In the genomic region with DNA sequence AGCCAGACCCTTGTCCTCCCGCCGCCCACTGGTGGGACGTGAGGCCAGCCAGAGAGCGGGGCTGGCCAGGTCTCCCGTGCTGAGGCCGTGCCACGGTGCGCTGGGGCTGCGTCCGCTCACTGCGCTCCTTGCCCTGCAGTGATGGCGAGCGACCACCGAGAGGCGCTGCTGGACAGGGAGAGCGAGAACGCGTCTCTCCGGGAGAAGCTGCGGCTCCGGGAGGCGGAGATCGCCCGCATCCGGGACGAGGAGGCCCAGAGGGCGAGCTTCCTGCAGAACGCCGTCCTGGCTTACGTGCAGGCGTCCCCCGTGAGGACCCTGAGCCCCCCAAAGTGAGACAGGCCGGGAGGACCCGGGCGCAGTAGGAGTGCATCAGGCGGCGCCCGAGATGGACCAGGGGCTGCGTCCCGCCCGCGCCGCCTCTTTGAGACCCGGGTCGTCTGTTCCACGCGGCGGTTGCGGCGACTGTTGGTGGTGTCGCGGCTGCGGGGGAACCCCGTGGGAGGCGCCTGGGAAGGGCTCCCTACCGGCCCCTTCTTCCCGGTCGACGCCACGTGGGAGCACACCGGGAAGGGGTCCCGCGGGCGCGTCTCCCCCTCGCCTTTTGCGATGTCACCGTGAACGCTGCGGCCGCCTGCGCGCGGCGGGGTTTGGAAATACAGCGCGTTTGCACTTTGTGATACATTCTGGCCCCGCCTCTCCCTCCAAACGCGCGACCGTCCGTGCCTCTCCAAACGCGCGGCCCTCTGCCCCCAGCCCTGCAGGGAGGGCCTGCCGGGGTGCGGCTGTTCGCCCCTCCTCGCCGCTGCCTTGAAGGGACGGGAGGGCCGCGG, we compare ENCODE assay signal across 8 cellular contexts. TPM values are rescaled to one million over a fixed set of nuclear protein-coding genes. Genes with fewer than 3 reads are reported as not detected.
DNase-seq lines count a peak whose midpoint lies in the region; ATAC-seq, FAIRE-seq and TF ChIP-seq lines count a peak whose summit lies in the region.

No MANE protein-coding gene starts in this region.

- peaks cover 7% of the 10 kb centered on the region; the same call in 1 of the 2 replicates for H3K23me2 ChIP-seq in H1 (ENCODE audit: low read depth, low read length)

- TF ChIP-seq POLR2A in H1 (IDR thresholded peaks at IDR 0.05; ENCODE audit: control extremely low read depth in 1 of 2, low read depth in 2 of 2, low read length in 2 of 2): 0 out of 3 replicates have a peak, but pooled peaks of 1 of the 2 experiments have one; percentile 38

- DNase-seq in D721Med (ENCODE audit: insufficient read length, low spot score) (peak; percentile 92), NCI-H82 (lab: John Stamatoyannopoulos, UW) (peak; percentile 92), H1 (ENCODE audit: low read depth in 1 of 2, low spot score in 2 of 2) (peak; percentile 70 to 97)
- DNase-seq in activated CD8-positive, alpha-beta memory T cell treated with anti-CD3 and anti-CD28 coated beads for 48 hours (ENCODE audit: low read depth in 2 of 3, low spot score in 2 of 3): peak; percentile 61 to 62 (median 62)
- DNase-seq in stimulated activated CD8-positive, alpha-beta memory T cell treated with anti-CD3 and anti-CD28 coated beads, Interleukin-12 subunit alpha, Interleukin-12 subunit beta, amount 100 ng/mL, for 1 hour (ENCODE audit: low read depth): peak; percentile 67

- peak overlapping the region; percentile 59 for H3K56ac ChIP-seq in H1 (replicated peaks; ENCODE audit: insufficient read length, low read depth, low read length)

- no peak overlapping the region for H4K5ac ChIP-seq in H1 (ENCODE audit: insufficient read length, low read depth, low read length)

- no peaks in the 10 kb centered on the region for H3K27me3 ChIP-seq in H1 (replicated peaks in 1 of 4; ENCODE audit: control insufficient read depth in 3 of 4, extremely low read depth in 1 of 4, insufficient read depth in 3 of 4, low read length in 3 of 4)

- H3K18ac ChIP-seq in H1 (ENCODE audit: extremely low read depth, low read length): no peak overlapping the region; the same call in 1 of the 2 replicates

- no peak overlapping the region for H2BK15ac ChIP-seq in H1 (ENCODE audit: low read length)

- no peak for TF ChIP-seq EP300 in H1 (IDR thresholded peaks at IDR 0.05; ENCODE audit: borderline replicate concordance in 1 of 2, low read depth in 2 of 2, low read length in 2 of 2)

- H3K36me3 ChIP-seq in H1 (ENCODE audit: control insufficient read depth in 2 of 4, insufficient read depth in 4 of 4, low read length in 3 of 4) (no peaks in the 10 kb centered on the region; a peak in 2 of 8 replicates), mesodermal cell (ENCODE audit: control insufficient read depth, insufficient read depth, low read length) (peaks cover 21% of the 10 kb centered on the region)

- FAIRE-seq in D721Med (lab: Jason Lieb, UNC) (no peak), H1 (lab: Jason Lieb, UNC) (no peak)

- peak overlapping the region; percentile 72 for H4K8ac ChIP-seq in H1 (ENCODE audit: extremely low read depth, insufficient read depth, low read length)

- H2BK5ac ChIP-seq in H1 (ENCODE audit: low read depth, low read length): no peak overlapping the region

- H3K27ac ChIP-seq in H1 (ENCODE audit: low read depth, low read length) (no peak overlapping the region), mesodermal cell (ENCODE audit: low read depth, low read length, severe bottlenecking) (peak overlapping the region; percentile 29)

- no peak overlapping the region for H2BK120ac ChIP-seq in H1 (replicated peaks; ENCODE audit: low read depth, low read length)

- peaks cover 0 to 2% of the 10 kb centered on the region in 2 experiments; a peak in 1 of 4 replicates for H3K79me2 ChIP-seq in H1 (ENCODE audit: control insufficient read depth in 1 of 2, insufficient read depth in 2 of 2, low read length in 2 of 2)

- no peaks in the 10 kb centered on the region for H3K9me3 ChIP-seq in H1 (ENCODE audit: insufficient read depth in 2 of 2, low read depth in 1 of 2, low read length in 1 of 2)
- no peaks in the 10 kb centered on the region for H3K9me3 ChIP-seq in mesodermal cell (ENCODE audit: control insufficient read depth, low read length)

- TF ChIP-seq CTCF in D721Med (IDR thresholded peaks at IDR 0.05; ENCODE audit: insufficient read depth, missing control alignments) (peak; percentile 98), H1 (IDR thresholded peaks at IDR 0.05; ENCODE audit: control extremely low read depth in 1 of 3, insufficient read depth in 1 of 3, low read depth in 1 of 3, low read length in 3 of 3) (peak; percentile 96 to 98 (median 97))

- TF ChIP-seq RAD21 in H1 (IDR thresholded peaks at IDR 0.05 in 1 of 2, conservative IDR thresholded peaks at IDR 0.05 in 1 of 2; ENCODE audit: low read depth in 2 of 2, low read length in 2 of 2): peak; percentile 97

- H3K79me1 ChIP-seq in H1 (ENCODE audit: low read depth, low read length): 0 out of 2 replicates have a peak, but pooled peaks cover 3% of the 10 kb centered on the region

- peaks cover 0 to 17% of the 10 kb centered on the region in 2 experiments for H4K20me1 ChIP-seq in H1 (replicated peaks in 1 of 2; ENCODE audit: control insufficient read depth in 1 of 2, insufficient read depth in 2 of 2, low read length in 2 of 2)

- no peak overlapping the region for H4K91ac ChIP-seq in H1 (replicated peaks; ENCODE audit: insufficient read length, low read length)

- CTCF ChIA-PET in H1 (lab: Charles Lee; ENCODE audit: partially characterized antibody): interaction anchor here (0.5 to 3.1 kb wide), 63 partner anchors 8 to 645 kb away, joined by 3 to 40 read pairs (median 4); a partner anchor contains a TSS

- H3K4me3 ChIP-seq in H1 (ENCODE audit: extremely low read depth in 1 of 4, insufficient read depth in 2 of 4, low read depth in 3 of 4, low read length in 4 of 4): peak overlapping the region; percentile 54 to 80 (median 56)
- peak overlapping the region; percentile 50 for H3K4me3 ChIP-seq in mesodermal cell (ENCODE audit: extremely low read depth, insufficient read depth, low read length, poor library complexity, severe bottlenecking)

- peak overlapping the region; percentile 14 for H3K4ac ChIP-seq in H1 (replicated peaks; ENCODE audit: insufficient read length, low read depth, low read length)

- H2AFZ ChIP-seq in H1 (ENCODE audit: low read length): no peak overlapping the region; the same call in 1 of the 2 replicates

- H2BK12ac ChIP-seq in H1 (ENCODE audit: low read depth, low read length): no peak overlapping the region

- H3K4me1 ChIP-seq in H1 (replicated peaks in 1 of 4; ENCODE audit: control insufficient read depth in 3 of 4, insufficient read depth in 4 of 4, low read length in 3 of 4) (peaks cover 0 to 13% (median 2%) of the 10 kb centered on the region in 4 experiments; a peak in 5 of 7 replicates), mesodermal cell (ENCODE audit: control insufficient read depth, insufficient read depth, low read length, poor library complexity, severe bottlenecking) (peaks cover 8% of the 10 kb centered on the region)

- H3K4me2 ChIP-seq in H1 (ENCODE audit: insufficient read depth in 1 of 2, low read depth in 2 of 2, low read length in 2 of 2): peak overlapping the region; percentile 80 to 86

- H3K9ac ChIP-seq in H1 (replicated peaks in 1 of 4; ENCODE audit: extremely low read depth in 1 of 4, low read depth in 3 of 4, low read length in 3 of 4): no peak overlapping the region; a peak in 1 of 7 replicates

- H2AK5ac ChIP-seq in H1 (ENCODE audit: low read depth, low read length): no peak overlapping the region

- ATAC-seq in HG02852 (IDR thresholded peaks at IDR 0.05; ENCODE audit: unreplicated experiment): peak; percentile 42
- no peak for ATAC-seq in GM18511 (IDR thresholded peaks at IDR 0.05; ENCODE audit: unreplicated experiment)

- no peak overlapping the region for H3K14ac ChIP-seq in H1 (ENCODE audit: insufficient read length)

- no peak overlapping the region for H2BK20ac ChIP-seq in H1 (ENCODE audit: low read length)

- no peak overlapping the region for H3K23ac ChIP-seq in H1 (ENCODE audit: insufficient read length)

- POLR2A ChIA-PET in H1 (lab: Charles Lee; ENCODE audit: partially characterized antibody): interaction anchor here (0.6 to 4.9 kb wide), 26 partner anchors 8 to 164 kb away, joined by 3 to 38 read pairs (median 5); a partner anchor contains a TSS

- 4% methylated on average over 80 of the region's 94 CpGs; no CpG with 5 or more reads in 1 of the 2 experiments for WGBS in H1 (ENCODE audit: extremely low coverage in 1 of 2, insufficient coverage in 1 of 2, insufficient read length in 1 of 2, insufficient replicate concordance in 2 of 2, low coverage in 1 of 2, low lambda C conversion rate in 2 of 2, missing lambda C conversion rate in 1 of 2), 2 experiments
- WGBS in mesodermal cell (ENCODE audit: insufficient coverage in 2 of 2), 2 experiments: 1 to 2% methylated on average over 86 to 90 of the region's 94 CpGs

RNA-seq across cellular contexts. Expression of a gene that starts 0.8 kb away (rescaled TPM):
- total RNA-seq in H1 (2021; fragmentation: NEBNext Ultra II Directional; extraction: Animal tissue kit (Norgen Biotek cat#: 25700)): 167 and 177 TPM in 2 replicates
- 299 and 520 TPM in 2 replicates for polyA plus RNA-seq in H1 (2011; rRNA removed)
- polyA plus RNA-seq in H1 (2011; cell fraction: cytosol; rRNA removed): 290 TPM
- polyA plus RNA-seq in H1 (2011; cell fraction: nucleus; rRNA removed): 408 TPM
- 93.2 to 160 TPM (median 150 TPM) in 4 replicates for polyA plus RNA-seq in H1 (2012, experiment 1 of 2)
- 143 TPM for polyA plus RNA-seq in H1 (2012, experiment 2 of 2)
- 141 TPM for polyA plus RNA-seq in H1 (2013, experiment 1 of 2)
- polyA plus RNA-seq in H1 (2013, experiment 2 of 2): 139 TPM
- 54.1 and 62.9 TPM in 2 replicates for polyA minus RNA-seq in H1 (2011; rRNA and poly(A)+ RNA removed)
- 82.6 TPM for polyA minus RNA-seq in H1 (2011; cell fraction: cytosol; rRNA and poly(A)+ RNA removed)
- 83.3 TPM for polyA minus RNA-seq in H1 (2011; cell fraction: nucleus; rRNA and poly(A)+ RNA removed)
- 57.4 TPM for polyA plus RNA-seq in mesodermal cell (2013, experiment 1 of 2)
- 44.7 TPM for polyA plus RNA-seq in mesodermal cell (2013, experiment 2 of 2)

RNA-seq across cellular contexts. Expression of a gene that starts 6.8 kb away (rescaled TPM):
- 96.3 and 110 TPM in 2 replicates for total RNA-seq in H1 (2021; fragmentation: NEBNext Ultra II Directional; extraction: Animal tissue kit (Norgen Biotek cat#: 25700))
- polyA plus RNA-seq in H1 (2011; rRNA removed): 212 and 338 TPM in 2 replicates
- polyA plus RNA-seq in H1 (2011; cell fraction: cytosol; rRNA removed): 163 TPM
- 167 TPM for polyA plus RNA-seq in H1 (2011; cell fraction: nucleus; rRNA removed)
- polyA plus RNA-seq in H1 (2012, experiment 1 of 2): 92.1 to 118 TPM (median 110 TPM) in 4 replicates
- polyA plus RNA-seq in H1 (2012, experiment 2 of 2): 187 TPM
- 57.6 TPM for polyA plus RNA-seq in H1 (2013, experiment 1 of 2)
- polyA plus RNA-seq in H1 (2013, experiment 2 of 2): 58.1 TPM
- 35.5 and 81.7 TPM in 2 replicates for polyA minus RNA-seq in H1 (2011; rRNA and poly(A)+ RNA removed)
- polyA minus RNA-seq in H1 (2011; cell fraction: cytosol; rRNA and poly(A)+ RNA removed): 40.5 TPM
- polyA minus RNA-seq in H1 (2011; cell fraction: nucleus; rRNA and poly(A)+ RNA removed): 31.1 TPM
- 73.2 TPM for polyA plus RNA-seq in mesodermal cell (2013, experiment 1 of 2)
- polyA plus RNA-seq in mesodermal cell (2013, experiment 2 of 2): 60.0 TPM

RNA-seq across cellular contexts. Expression of a gene that starts 7.6 kb away (rescaled TPM):
- 28.2 and 29.0 TPM in 2 replicates for total RNA-seq in H1 (2021; fragmentation: NEBNext Ultra II Directional; extraction: Animal tissue kit (Norgen Biotek cat#: 25700))
- polyA plus RNA-seq in H1 (2011; rRNA removed): 11.5 and 17.3 TPM in 2 replicates
- 23.7 TPM for polyA plus RNA-seq in H1 (2011; cell fraction: cytosol; rRNA removed)
- 96.6 TPM for polyA plus RNA-seq in H1 (2011; cell fraction: nucleus; rRNA removed)
- 15.2 to 25.5 TPM (median 25.4 TPM) in 4 replicates for polyA plus RNA-seq in H1 (2012, experiment 1 of 2)
- polyA plus RNA-seq in H1 (2012, experiment 2 of 2): 17.3 TPM
- 14.7 TPM for polyA plus RNA-seq in H1 (2013, experiment 1 of 2)
- polyA plus RNA-seq in H1 (2013, experiment 2 of 2): 13.4 TPM
- polyA minus RNA-seq in H1 (2011; rRNA and poly(A)+ RNA removed): 7.8 and 8.0 TPM in 2 replicates
- 14.1 TPM for polyA minus RNA-seq in H1 (2011; cell fraction: cytosol; rRNA and poly(A)+ RNA removed)
- 21.5 TPM for polyA minus RNA-seq in H1 (2011; cell fraction: nucleus; rRNA and poly(A)+ RNA removed)
- 10.0 TPM for polyA plus RNA-seq in mesodermal cell (2013, experiment 1 of 2)
- 8.2 TPM for polyA plus RNA-seq in mesodermal cell (2013, experiment 2 of 2)

RNA-seq across cellular contexts. Expression of a gene that starts 8.0 kb away (rescaled TPM):
- 111 and 116 TPM in 2 replicates for total RNA-seq in H1 (2021; fragmentation: NEBNext Ultra II Directional; extraction: Animal tissue kit (Norgen Biotek cat#: 25700))
- 122 and 133 TPM in 2 replicates for polyA plus RNA-seq in H1 (2011; rRNA removed)
- 131 TPM for polyA plus RNA-seq in H1 (2011; cell fraction: cytosol; rRNA removed)
- polyA plus RNA-seq in H1 (2011; cell fraction: nucleus; rRNA removed): 145 TPM
- 94.8 to 140 TPM (median 130 TPM) in 4 replicates for polyA plus RNA-seq in H1 (2012, experiment 1 of 2)
- polyA plus RNA-seq in H1 (2012, experiment 2 of 2): 158 TPM
- 61.6 TPM for polyA plus RNA-seq in H1 (2013, experiment 1 of 2)
- 59.1 TPM for polyA plus RNA-seq in H1 (2013, experiment 2 of 2)
- 21.3 and 26.4 TPM in 2 replicates for polyA minus RNA-seq in H1 (2011; rRNA and poly(A)+ RNA removed)
- polyA minus RNA-seq in H1 (2011; cell fraction: cytosol; rRNA and poly(A)+ RNA removed): 35.9 TPM
- polyA minus RNA-seq in H1 (2011; cell fraction: nucleus; rRNA and poly(A)+ RNA removed): 36.4 TPM
- 51.9 TPM for polyA plus RNA-seq in mesodermal cell (2013, experiment 1 of 2)
- 43.9 TPM for polyA plus RNA-seq in mesodermal cell (2013, experiment 2 of 2)

RNA-seq across cellular contexts. Expression of a gene that starts 20.9 kb away (rescaled TPM):
- total RNA-seq in H1 (2021; fragmentation: NEBNext Ultra II Directional; extraction: Animal tissue kit (Norgen Biotek cat#: 25700)): 26.7 and 30.9 TPM in 2 replicates
- 28.4 and 50.3 TPM in 2 replicates for polyA plus RNA-seq in H1 (2011; rRNA removed)
- 25.7 TPM for polyA plus RNA-seq in H1 (2011; cell fraction: cytosol; rRNA removed)
- polyA plus RNA-seq in H1 (2011; cell fraction: nucleus; rRNA removed): 139 TPM
- polyA plus RNA-seq in H1 (2012, experiment 1 of 2): 26.1 to 34.2 TPM (median 32.0 TPM) in 4 replicates
- polyA plus RNA-seq in H1 (2012, experiment 2 of 2): 32.2 TPM
- 26.3 TPM for polyA plus RNA-seq in H1 (2013, experiment 1 of 2)
- 26.6 TPM for polyA plus RNA-seq in H1 (2013, experiment 2 of 2)
- 8.3 and 9.7 TPM in 2 replicates for polyA minus RNA-seq in H1 (2011; rRNA and poly(A)+ RNA removed)
- 15.2 TPM for polyA minus RNA-seq in H1 (2011; cell fraction: cytosol; rRNA and poly(A)+ RNA removed)
- 23.8 TPM for polyA minus RNA-seq in H1 (2011; cell fraction: nucleus; rRNA and poly(A)+ RNA removed)
- polyA plus RNA-seq in mesodermal cell (2013, experiment 1 of 2): 42.4 TPM
- polyA plus RNA-seq in mesodermal cell (2013, experiment 2 of 2): 31.9 TPM
